Comparison of ENCODE assay signal across 9 cellular contexts in the genomic region with DNA sequence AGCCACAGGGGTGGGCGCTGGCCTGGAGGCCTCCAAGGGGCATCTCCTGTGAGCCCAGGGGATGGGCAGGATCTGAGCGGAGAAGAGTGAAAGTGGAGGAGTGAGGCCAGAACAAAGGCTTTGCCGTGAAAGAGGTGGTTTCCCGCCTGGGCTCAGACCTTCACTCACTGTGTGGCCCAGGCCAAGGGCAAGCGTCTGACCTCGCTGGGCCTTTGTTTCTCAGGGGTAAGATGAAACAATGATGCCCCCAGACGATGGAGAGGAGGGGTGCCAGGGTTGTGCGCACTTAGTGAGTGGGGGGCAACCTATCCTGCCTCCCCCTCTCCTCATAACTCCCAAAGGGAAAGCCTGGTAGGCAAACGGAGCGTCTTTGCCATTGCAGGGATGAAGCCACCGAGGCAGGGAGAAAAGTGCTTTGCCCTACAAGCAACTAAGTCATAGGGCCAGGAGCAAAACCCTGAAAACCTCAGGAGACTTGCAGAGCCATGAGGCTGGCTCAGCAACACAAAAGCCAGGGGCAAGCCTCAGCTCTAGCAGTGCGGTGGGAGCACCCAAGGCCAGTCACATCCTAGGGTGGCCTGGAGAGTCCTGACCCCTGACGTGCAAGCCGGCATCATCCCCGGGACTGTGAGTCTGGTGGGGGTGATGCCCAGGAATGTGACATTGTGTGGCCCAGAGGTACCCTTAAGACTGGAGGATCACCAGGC. TPM values are rescaled to one million over a fixed set of nuclear protein-coding genes. Genes with fewer than 3 reads are reported as not detected.
DNase-seq lines count a peak whose midpoint lies in the region; ATAC-seq and TF ChIP-seq lines count a peak whose summit lies in the region.
"Had no signal": no experiment of that assay in that cellular context is flagged by ENCODE, and none has a peak within 500 bp of the region (broad histone marks: within the 10 kb centered on the region; RNA-seq: fewer than 3 reads in every experiment).

No MANE protein-coding gene starts in this region.

- H3K18ac ChIP-seq in mesendoderm (ENCODE audit: low read length): no peak overlapping the region

- H3K9me3 Mint-ChIP-seq in activated naive CD4-positive, alpha-beta T cell treated with anti-CD3 and anti-CD28 coated beads, Interleukin-2, amount 10 ng/mL, durations not matched to agents 7 days and 5 days: no peaks in the 10 kb centered on the region

- H3K4me1 ChIP-seq in ascending aorta (peaks cover 11 to 24% of the 10 kb centered on the region in 2 donors), mesendoderm (ENCODE audit: control insufficient read depth, low read depth, low read length) (peaks cover 4% of the 10 kb centered on the region), tibial nerve (peaks cover 0 to 45% (median 27%) of the 10 kb centered on the region in 4 donors)

- no peak overlapping the region for H2BK15ac ChIP-seq in mesendoderm (replicated peaks; ENCODE audit: low read depth)

- TF ChIP-seq POLR2A in tibial nerve (IDR thresholded peaks at IDR 0.05) (no peak), erythroblast (IDR thresholded peaks at IDR 0.05; ENCODE audit: low read length) (no peak)

- H4K5ac ChIP-seq in mesendoderm (ENCODE audit: low read length): no peak overlapping the region

- CTCF ChIA-PET in activated naive CD4-positive, alpha-beta T cell treated with anti-CD3 and anti-CD28 coated beads, Interleukin-2, amount 10 ng/mL, durations not matched to agents 7 days and 5 days (lab: Charles Lee): interaction anchor here (1.1 kb wide), 1 partner anchor 12 kb away, joined by 5 read pairs; no protein-coding TSS in a partner anchor

- no peak for TF ChIP-seq CTCF in ascending aorta (IDR thresholded peaks at IDR 0.05)
- no peak for TF ChIP-seq CTCF in tibial nerve (IDR thresholded peaks at IDR 0.05)

- H3K4me1 Mint-ChIP-seq in activated naive CD4-positive, alpha-beta T cell treated with anti-CD3 and anti-CD28 coated beads, Interleukin-2, amount 10 ng/mL, durations not matched to agents 7 days and 5 days: peaks cover 36% of the 10 kb centered on the region

- H2BK5ac ChIP-seq in mesendoderm (ENCODE audit: low read length): no peak overlapping the region

- peak overlapping the region; percentile 25 for H3K4me2 ChIP-seq in mesendoderm (ENCODE audit: low read length)

- H3K36me3 ChIP-seq in ascending aorta: no peaks in the 10 kb centered on the region
- no peaks in the 10 kb centered on the region for H3K36me3 ChIP-seq in mesendoderm (ENCODE audit: control insufficient read depth, insufficient read depth, low read length)
- H3K36me3 ChIP-seq in tibial nerve: no peaks in the 10 kb centered on the region

- H3K56ac ChIP-seq in mesendoderm (ENCODE audit: low read length): peak overlapping the region; percentile 86

- peak overlapping the region; percentile 39 for H3K4ac ChIP-seq in mesendoderm (ENCODE audit: low read depth, low read length)

- H2AK5ac ChIP-seq in mesendoderm (ENCODE audit: low read length): no peak overlapping the region

- no peak for DNase-seq in activated naive CD4-positive, alpha-beta T cell treated with anti-CD3 and anti-CD28 coated beads, Interleukin-2, amount 10 ng/mL, durations not matched to agents 7 days and 5 days
- DNase-seq in activated naive CD4-positive, alpha-beta T cell (lab: John Stamatoyannopoulos, UW): no peak
- DNase-seq in ascending aorta (ENCODE audit: low spot score in 2 of 2) (no peak), mesendoderm (no peak), tibial nerve (ENCODE audit: low spot score in 2 of 2) (no peak), erythroblast (lab: John Stamatoyannopoulos, UW) (no peak)

- peak overlapping the region; percentile 82 for H3K4me3 Mint-ChIP-seq in activated naive CD4-positive, alpha-beta T cell treated with anti-CD3 and anti-CD28 coated beads, Interleukin-2, amount 10 ng/mL, durations not matched to agents 7 days and 5 days

- no peak overlapping the region for H2BK120ac ChIP-seq in mesendoderm (ENCODE audit: low read depth, low read length)

- H3K27me3 ChIP-seq in ascending aorta: no peaks in the 10 kb centered on the region
- H3K27me3 ChIP-seq in mesendoderm (ENCODE audit: insufficient read depth, low read length, poor library complexity): no peaks in the 10 kb centered on the region
- no peaks in the 10 kb centered on the region for H3K27me3 ChIP-seq in tibial nerve

- H3K9ac ChIP-seq in mesendoderm (ENCODE audit: low read length): peak overlapping the region; percentile 85

- H3K9me3 ChIP-seq in ascending aorta (no peaks in the 10 kb centered on the region), tibial nerve (no peaks in the 10 kb centered on the region)

- ATAC-seq in GM18502 (IDR thresholded peaks at IDR 0.05; ENCODE audit: poor library complexity, unreplicated experiment): no peak
- no peak for ATAC-seq in HG03108 (IDR thresholded peaks at IDR 0.05; ENCODE audit: unreplicated experiment)

- H3K36me3 Mint-ChIP-seq in activated naive CD4-positive, alpha-beta T cell treated with anti-CD3 and anti-CD28 coated beads, Interleukin-2, amount 10 ng/mL, durations not matched to agents 7 days and 5 days: no peaks in the 10 kb centered on the region

- peak overlapping the region; percentile 60 for H3K27ac Mint-ChIP-seq in activated naive CD4-positive, alpha-beta T cell treated with anti-CD3 and anti-CD28 coated beads, Interleukin-2, amount 10 ng/mL, durations not matched to agents 7 days and 5 days

- TF ChIP-seq EP300 in tibial nerve (IDR thresholded peaks at IDR 0.05): no peak

- peak overlapping the region; percentile 70 to 81 for H3K4me3 ChIP-seq in ascending aorta
- H3K4me3 ChIP-seq in mesendoderm (ENCODE audit: low read length): no peak overlapping the region
- peak overlapping the region in 3 of 4 donors; percentile 39 to 73 (median 56) for H3K4me3 ChIP-seq in tibial nerve

- no peaks in the 10 kb centered on the region for H3K79me2 ChIP-seq in mesendoderm (ENCODE audit: control insufficient read depth, insufficient read depth, low read length)

- no CpG with 5 or more reads among the region's 15 CpGs for WGBS in mesendoderm (ENCODE audit: extremely low coverage, insufficient coverage, low lambda C conversion rate)
- 40 to 43% methylated on average over 12 to 14 of the region's 15 CpGs for WGBS in tibial nerve, 2 donors

- intact Hi-C loops in ascending aorta (cut with DNase I): no loop called here

- H3K27ac ChIP-seq in ascending aorta (peak overlapping the region; percentile 61 to 65), mesendoderm (ENCODE audit: low read depth, low read length) (no peak overlapping the region), tibial nerve (peak overlapping the region in 3 of 4 donors; percentile 17 to 81 (median 78))

- peaks cover 47% of the 10 kb centered on the region for H3K27me3 Mint-ChIP-seq in activated naive CD4-positive, alpha-beta T cell treated with anti-CD3 and anti-CD28 coated beads, Interleukin-2, amount 10 ng/mL, durations not matched to agents 7 days and 5 days

- no peak overlapping the region for H3K23ac ChIP-seq in mesendoderm (ENCODE audit: low read length)

- H3K79me1 ChIP-seq in mesendoderm (ENCODE audit: low read length): peaks cover 4% of the 10 kb centered on the region

- no peak overlapping the region for H4K8ac ChIP-seq in mesendoderm (ENCODE audit: low read depth, low read length)

RNA-seq across cellular contexts. Expression of a gene that starts 0.9 kb away (rescaled TPM):
- total RNA-seq in ascending aorta (37.0 TPM), tibial nerve (10 to 100 TPM; 12.3 to 26.4 (median 15.5) TPM)
- 14.8 TPM for polyA plus RNA-seq in mesendoderm (2013, experiment 1 of 2)
- polyA plus RNA-seq in mesendoderm (2013, experiment 2 of 2): 15.4 TPM

RNA-seq across cellular contexts. Expression of a gene that starts 4.0 kb away (rescaled TPM):
- 80.6 TPM for total RNA-seq in ascending aorta
- 15.8 TPM for polyA plus RNA-seq in mesendoderm (2013, experiment 1 of 2)
- 14.6 TPM for polyA plus RNA-seq in mesendoderm (2013, experiment 2 of 2)
- 10 to 100 TPM; 28.2 to 62.4 (median 46.7) TPM for total RNA-seq in tibial nerve

RNA-seq across cellular contexts. Expression of a gene that starts 27.2 kb away (rescaled TPM):
- total RNA-seq in ascending aorta (14.0 TPM), tibial nerve (10 to 100 TPM; 12.5 to 14.7 (median 13.7) TPM)
- 12.5 TPM for polyA plus RNA-seq in mesendoderm (2013, experiment 1 of 2)
- 11.8 TPM for polyA plus RNA-seq in mesendoderm (2013, experiment 2 of 2)

RNA-seq across cellular contexts. Expression of a gene that starts 42.3 kb away (rescaled TPM):
- 119 TPM for total RNA-seq in ascending aorta
- polyA plus RNA-seq in mesendoderm (2013, experiment 1 of 2): 0.69 TPM
- polyA plus RNA-seq in mesendoderm (2013, experiment 2 of 2): 0.43 TPM
- total RNA-seq in tibial nerve: 10 to 100 TPM in 3 of 4 donors, 1 to 10 TPM in 1; 8.0 to 61.2 (median 35.9) TPM
- total RNA-seq: T-helper 2 cell treated with Interferon-gamma antibody and Interleukin-4, amounts not matched to agents 100 ng/mL and 5 ng/mL, for 36 hours had no signal

RNA-seq across cellular contexts. Expression of a gene that starts 53.6 kb away (rescaled TPM):
- 50.8 TPM for total RNA-seq in ascending aorta
- polyA plus RNA-seq in mesendoderm (2013, experiment 1 of 2): 6.7 TPM
- 7.2 TPM for polyA plus RNA-seq in mesendoderm (2013, experiment 2 of 2)
- total RNA-seq in tibial nerve: 10 to 100 TPM; 36.9 to 71.1 (median 50.9) TPM
